In genomic region chr15:29040367-29040745, GRCh38 we compare ENCODE assay signal across 13 cellular contexts.
DNase-seq lines count a peak whose midpoint lies in the region; ATAC-seq and TF ChIP-seq lines count a peak whose summit lies in the region.
"Had no signal": no experiment of that assay in that cellular context is flagged by ENCODE, and none has a peak within 500 bp of the region (broad histone marks: within the 10 kb centered on the region; RNA-seq: fewer than 3 reads in every experiment).

No MANE protein-coding gene starts in this region.

- peak overlapping the region; percentile 15 for H3K4me3 Mint-ChIP-seq in activated T-cell treated with anti-CD3 and anti-CD28 coated beads, Interleukin-2, amount 50 U/mL, for 24 hours
- H3K4me3 Mint-ChIP-seq in brain, result peak overlapping the region in 4 of 5 experiments; percentile 36 to 66 (median 44)

- intact Hi-C loops in upper lobe of right lung (cut with DNase I), result no loop called here

- no peak overlapping the region for H3K4me3 ChIP-seq in upper lobe of right lung
- H3K4me3 ChIP-seq: SK-N-MC, skin epidermis, thoracic aorta had no signal

- no peak for ATAC-seq in upper lobe of right lung
- no peak for ATAC-seq in left lobe of liver
- ATAC-seq: left ventricle myocardium superior had no signal

- no peaks in the 10 kb centered on the region for H3K9me3 ChIP-seq in upper lobe of right lung
- H3K9me3 ChIP-seq: thoracic aorta had no signal

- no peaks in the 10 kb centered on the region for H3K36me3 ChIP-seq in upper lobe of right lung
- H3K36me3 ChIP-seq: thoracic aorta had no signal

- H3K27me3 ChIP-seq in upper lobe of right lung, result no peaks in the 10 kb centered on the region

- H3K27ac ChIP-seq in upper lobe of right lung, result no peak overlapping the region
- H3K27ac ChIP-seq: SK-N-MC, thoracic aorta had no signal

- peaks cover 71% of the 10 kb centered on the region for H3K4me1 Mint-ChIP-seq in activated T-cell treated with anti-CD3 and anti-CD28 coated beads, Interleukin-2, amount 50 U/mL, for 24 hours (ENCODE audit: low read depth)
- peaks cover 71% of the 10 kb centered on the region for H3K4me1 Mint-ChIP-seq in brain

- peaks cover under 1% of the 10 kb centered on the region for H3K36me3 Mint-ChIP-seq in activated T-cell treated with anti-CD3 and anti-CD28 coated beads, Interleukin-2, amount 50 U/mL, for 24 hours (ENCODE audit: low read depth)
- H3K36me3 Mint-ChIP-seq in brain, result no peaks in the 10 kb centered on the region

- no peaks in the 10 kb centered on the region for H3K9me3 Mint-ChIP-seq in activated T-cell treated with anti-CD3 and anti-CD28 coated beads, Interleukin-2, amount 50 U/mL, for 24 hours
- H3K9me3 Mint-ChIP-seq in brain, result peaks cover 0 to 2% (median 0%) of the 10 kb centered on the region in 5 experiments

- in situ Hi-C loops in GM13976 (cut with MboI; ENCODE audit: low sequenced_read_pairs, unreplicated experiment), result no loop called here

- H3K27ac Mint-ChIP-seq in activated T-cell treated with anti-CD3 and anti-CD28 coated beads, Interleukin-2, amount 50 U/mL, for 24 hours, result peak overlapping the region; percentile 78
- H3K27ac Mint-ChIP-seq in brain, result peak overlapping the region; percentile 64 to 89 (median 86)

- H3K27me3 Mint-ChIP-seq in activated T-cell treated with anti-CD3 and anti-CD28 coated beads, Interleukin-2, amount 50 U/mL, for 24 hours, result no peaks in the 10 kb centered on the region
- H3K27me3 Mint-ChIP-seq in brain, result no peaks in the 10 kb centered on the region

- TF ChIP-seq CTCF in brain (conservative IDR thresholded peaks at IDR 0.05) (no peak), upper lobe of right lung (IDR thresholded peaks at IDR 0.05) (no peak), GM13976 (IDR thresholded peaks at IDR 0.05; ENCODE audit: borderline replicate concordance, control extremely low read depth, extremely low read depth, insufficient read depth, missing control alignments) (no peak)

- H3K4me1 ChIP-seq in upper lobe of right lung, result no peaks in the 10 kb centered on the region

- DNase-seq in activated T-cell treated with anti-CD3 and anti-CD28 coated beads, Interleukin-2, amount 50 U/mL, for 24 hours, result no peak
- DNase-seq in activated T-cell treated with anti-CD3 and anti-CD28 coated beads for 4 hours (no peak), iPS-NIHi11 (ENCODE audit: low spot score) (peak; percentile 36), upper lobe of right lung (peak; percentile 7), GM13976 (ENCODE audit: low spot score) (no peak), AG08395 (ENCODE audit: low spot score) (no peak), left lobe of liver (ENCODE audit: low spot score) (no peak)
- DNase-seq: DMS153, left ventricle myocardium superior had no signal

Comparison
In these comparisons a context has a peak if more than half of its experiments do, and no peak if none do; other contexts are left out.
1. DNase-seq: peak in iPS-NIHi11 (single experiment) and upper lobe of right lung (single experiment); none in activated T-cell treated with anti-CD3 and anti-CD28 coated beads, Interleukin-2, amount 50 U/mL, for 24 hours (single experiment), activated T-cell treated with anti-CD3 and anti-CD28 coated beads for 4 hours (single experiment), GM13976 (single experiment), AG08395 (single experiment) and left lobe of liver (single experiment).